ENCODE assay signal across 1 cellular context in the genomic region with DNA sequence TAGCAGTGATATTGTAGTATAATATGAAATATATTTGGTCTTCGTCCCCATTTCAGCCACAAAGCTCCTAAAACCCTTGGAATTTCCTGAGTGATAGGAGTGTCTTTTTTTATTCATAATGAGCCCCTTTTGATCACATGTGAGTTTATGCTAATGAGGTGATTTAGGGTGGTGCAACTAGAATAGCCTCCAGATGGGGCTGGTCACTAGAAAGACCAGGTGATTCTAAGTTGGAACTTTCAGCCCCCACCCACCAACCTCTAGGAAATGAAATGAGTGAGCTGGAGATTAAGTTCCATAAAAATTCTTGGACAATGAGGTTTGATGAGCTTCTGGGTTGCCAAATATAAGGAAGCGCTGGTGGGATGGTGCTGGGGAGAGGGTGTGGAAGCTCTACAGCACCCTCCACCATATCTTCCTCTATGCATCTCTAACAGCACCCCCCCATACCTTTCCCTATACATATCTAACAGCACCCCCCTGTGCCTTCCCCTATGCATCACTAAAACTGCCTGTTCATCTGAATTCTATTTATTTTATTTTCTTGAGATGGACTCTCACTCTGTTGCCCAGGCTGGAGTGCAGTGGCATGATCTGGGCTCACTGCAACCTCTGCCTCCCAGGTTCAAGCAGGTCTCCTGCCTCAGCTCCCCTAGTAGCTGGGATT.
TF ChIP-seq lines count a peak whose summit lies in the region.

No MANE protein-coding gene starts in this region.

TF ChIP-seq in K562, 482 proteins besides CTCF, POLR2A, EP300 and RAD21 (continued from another document):
- TF ChIP-seq, protein P1, sequence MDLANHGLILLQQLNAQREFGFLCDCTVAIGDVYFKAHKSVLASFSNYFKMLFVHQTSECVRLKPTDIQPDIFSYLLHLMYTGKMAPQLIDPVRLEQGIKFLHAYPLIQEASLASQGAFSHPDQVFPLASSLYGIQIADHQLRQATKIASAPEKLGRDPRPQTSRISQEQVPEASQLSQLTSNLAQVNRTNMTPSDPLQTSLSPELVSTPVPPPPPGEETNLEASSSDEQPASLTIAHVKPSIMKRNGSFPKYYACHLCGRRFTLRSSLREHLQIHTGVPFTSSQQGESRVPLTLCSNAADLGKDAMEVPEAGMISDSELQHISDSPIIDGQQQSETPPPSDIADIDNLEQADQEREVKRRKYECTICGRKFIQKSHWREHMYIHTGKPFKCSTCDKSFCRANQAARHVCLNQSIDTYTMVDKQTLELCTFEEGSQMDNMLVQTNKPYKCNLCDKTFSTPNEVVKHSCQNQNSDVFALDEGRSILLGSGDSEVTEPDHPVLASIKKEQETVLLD (IDR thresholded peaks at IDR 0.05), result no peak
- TF ChIP-seq CREB1 (IDR thresholded peaks at IDR 0.05) (no peak), CREB1 (CRISPR knock-in tag; IDR thresholded peaks at IDR 0.05) (0 out of 2 replicates have a peak, but pooled peaks have one; percentile 2), ZSCAN32 (CRISPR knock-in tag; IDR thresholded peaks at IDR 0.05) (no peak), CBX1 (IDR thresholded peaks at IDR 0.05; ENCODE audit: low read depth) (no peak), SMARCA5 (IDR thresholded peaks at IDR 0.05) (no peak), ZNF384 (IDR thresholded peaks at IDR 0.05; ENCODE audit: low read depth, low read length) (peak; percentile 81), LEF1 (IDR thresholded peaks at IDR 0.05) (no peak), RFX1 (IDR thresholded peaks at IDR 0.05) (no peak), KLF1 (tag; IDR thresholded peaks at IDR 0.05) (no peak), TBL1XR1 (IDR thresholded peaks at IDR 0.05; ENCODE audit: low read length in 2 of 2) (no peak), NEUROD1 (IDR thresholded peaks at IDR 0.05; ENCODE audit: borderline replicate concordance, low read depth, low read length, partially characterized antibody) (no peak), UBTF (IDR thresholded peaks at IDR 0.05; ENCODE audit: borderline replicate concordance in 1 of 2, low read depth in 2 of 2, low read length in 2 of 2) (no peak), GABPA (tag; conservative IDR thresholded peaks at IDR 0.05; ENCODE audit: low read depth) (no peak), ZNF133 (CRISPR knock-in tag; IDR thresholded peaks at IDR 0.05) (no peak), ZC3H8 (IDR thresholded peaks at IDR 0.05) (no peak), ARID2 (IDR thresholded peaks at IDR 0.05) (peak; percentile 68), SRSF1 (IDR thresholded peaks at IDR 0.05; ENCODE audit: low read depth, low read length) (no peak), EZH2 (IDR thresholded peaks at IDR 0.05; ENCODE audit: borderline replicate concordance, low read depth, low read length) (no peak), ZBTB1 (CRISPR knock-in tag; IDR thresholded peaks at IDR 0.05; ENCODE audit: borderline replicate concordance, low read depth) (no peak), ZNF75A (CRISPR knock-in tag; IDR thresholded peaks at IDR 0.05) (no peak), CTBP1 (IDR thresholded peaks at IDR 0.05; ENCODE audit: borderline replicate concordance) (peak; percentile 15; the same call in 1 of the 2 replicates), RNF2 (IDR thresholded peaks at IDR 0.05) (no peak), PPARD (CRISPR knock-in tag; IDR thresholded peaks at IDR 0.05) (no peak), CBX5 (IDR thresholded peaks at IDR 0.05; ENCODE audit: borderline replicate concordance, low read depth) (no peak), PHB2 (IDR thresholded peaks at IDR 0.05; ENCODE audit: low read depth) (no peak), MITF (IDR thresholded peaks at IDR 0.05) (no peak), CREBBP (IDR thresholded peaks at IDR 0.05; ENCODE audit: low read depth, low read length) (no peak), CSDE1 (IDR thresholded peaks at IDR 0.05) (no peak), U2AF1 (optimal IDR thresholded peaks at IDR 0.05; ENCODE audit: low read depth, low read length) (no peak), NBN (IDR thresholded peaks at IDR 0.05; ENCODE audit: low read depth) (0 out of 2 replicates have a peak, but pooled peaks have one; percentile 28), RFX7 (CRISPR knock-in tag; IDR thresholded peaks at IDR 0.05) (no peak), BHLHE40 (IDR thresholded peaks at IDR 0.05; ENCODE audit: low read length) (no peak), DIDO1 (tag; IDR thresholded peaks at IDR 0.05; ENCODE audit: low read depth) (no peak), MEF2D (tag; conservative IDR thresholded peaks at IDR 0.05; ENCODE audit: low read depth) (no peak), TAF7 (tag; IDR thresholded peaks at IDR 0.05) (no peak), E2F8 (IDR thresholded peaks at IDR 0.05; ENCODE audit: low read depth, partially characterized antibody) (no peak), SRSF3 (IDR thresholded peaks at IDR 0.05; ENCODE audit: insufficient read depth, low read length) (no peak), PREB (CRISPR knock-in tag; IDR thresholded peaks at IDR 0.05) (no peak), ELF1 (tag; IDR thresholded peaks at IDR 0.05) (no peak), ZNF77 (CRISPR knock-in tag; IDR thresholded peaks at IDR 0.05) (no peak), SIN3B (IDR thresholded peaks at IDR 0.05; ENCODE audit: low read depth) (no peak), ZNF668 (CRISPR knock-in tag; IDR thresholded peaks at IDR 0.05) (no peak), U2AF2 (optimal IDR thresholded peaks at IDR 0.05; ENCODE audit: low read depth, low read length) (no peak), STAT5A (IDR thresholded peaks at IDR 0.05; ENCODE audit: borderline replicate concordance, low read length) (no peak), JUNB (CRISPR knock-in tag; conservative IDR thresholded peaks at IDR 0.05) (no peak), LARP7 (IDR thresholded peaks at IDR 0.05) (no peak), NUFIP1 (IDR thresholded peaks at IDR 0.05; ENCODE audit: partially characterized antibody) (no peak)
- TF ChIP-seq, protein P2, sequence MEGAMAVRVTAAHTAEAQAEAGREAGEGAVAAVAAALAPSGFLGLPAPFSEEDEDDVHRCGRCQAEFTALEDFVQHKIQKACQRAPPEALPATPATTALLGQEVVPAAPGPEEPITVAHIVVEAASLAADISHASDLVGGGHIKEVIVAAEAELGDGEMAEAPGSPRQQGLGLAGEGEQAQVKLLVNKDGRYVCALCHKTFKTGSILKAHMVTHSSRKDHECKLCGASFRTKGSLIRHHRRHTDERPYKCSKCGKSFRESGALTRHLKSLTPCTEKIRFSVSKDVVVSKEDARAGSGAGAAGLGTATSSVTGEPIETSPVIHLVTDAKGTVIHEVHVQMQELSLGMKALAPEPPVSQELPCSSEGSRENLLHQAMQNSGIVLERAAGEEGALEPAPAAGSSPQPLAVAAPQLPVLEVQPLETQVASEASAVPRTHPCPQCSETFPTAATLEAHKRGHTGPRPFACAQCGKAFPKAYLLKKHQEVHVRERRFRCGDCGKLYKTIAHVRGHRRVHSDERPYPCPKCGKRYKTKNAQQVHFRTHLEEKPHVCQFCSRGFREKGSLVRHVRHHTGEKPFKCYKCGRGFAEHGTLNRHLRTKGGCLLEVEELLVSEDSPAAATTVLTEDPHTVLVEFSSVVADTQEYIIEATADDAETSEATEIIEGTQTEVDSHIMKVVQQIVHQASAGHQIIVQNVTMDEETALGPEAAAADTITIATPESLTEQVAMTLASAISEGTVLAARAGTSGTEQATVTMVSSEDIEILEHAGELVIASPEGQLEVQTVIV (CRISPR knock-in tag; IDR thresholded peaks at IDR 0.05; ENCODE audit: borderline replicate concordance), result no peak
- TF ChIP-seq, protein P3, sequence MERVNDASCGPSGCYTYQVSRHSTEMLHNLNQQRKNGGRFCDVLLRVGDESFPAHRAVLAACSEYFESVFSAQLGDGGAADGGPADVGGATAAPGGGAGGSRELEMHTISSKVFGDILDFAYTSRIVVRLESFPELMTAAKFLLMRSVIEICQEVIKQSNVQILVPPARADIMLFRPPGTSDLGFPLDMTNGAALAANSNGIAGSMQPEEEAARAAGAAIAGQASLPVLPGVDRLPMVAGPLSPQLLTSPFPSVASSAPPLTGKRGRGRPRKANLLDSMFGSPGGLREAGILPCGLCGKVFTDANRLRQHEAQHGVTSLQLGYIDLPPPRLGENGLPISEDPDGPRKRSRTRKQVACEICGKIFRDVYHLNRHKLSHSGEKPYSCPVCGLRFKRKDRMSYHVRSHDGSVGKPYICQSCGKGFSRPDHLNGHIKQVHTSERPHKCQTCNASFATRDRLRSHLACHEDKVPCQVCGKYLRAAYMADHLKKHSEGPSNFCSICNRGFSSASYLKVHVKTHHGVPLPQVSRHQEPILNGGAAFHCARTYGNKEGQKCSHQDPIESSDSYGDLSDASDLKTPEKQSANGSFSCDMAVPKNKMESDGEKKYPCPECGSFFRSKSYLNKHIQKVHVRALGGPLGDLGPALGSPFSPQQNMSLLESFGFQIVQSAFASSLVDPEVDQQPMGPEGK (CRISPR knock-in tag; IDR thresholded peaks at IDR 0.05; ENCODE audit: borderline replicate concordance), result no peak
- TF ChIP-seq, protein P4, sequence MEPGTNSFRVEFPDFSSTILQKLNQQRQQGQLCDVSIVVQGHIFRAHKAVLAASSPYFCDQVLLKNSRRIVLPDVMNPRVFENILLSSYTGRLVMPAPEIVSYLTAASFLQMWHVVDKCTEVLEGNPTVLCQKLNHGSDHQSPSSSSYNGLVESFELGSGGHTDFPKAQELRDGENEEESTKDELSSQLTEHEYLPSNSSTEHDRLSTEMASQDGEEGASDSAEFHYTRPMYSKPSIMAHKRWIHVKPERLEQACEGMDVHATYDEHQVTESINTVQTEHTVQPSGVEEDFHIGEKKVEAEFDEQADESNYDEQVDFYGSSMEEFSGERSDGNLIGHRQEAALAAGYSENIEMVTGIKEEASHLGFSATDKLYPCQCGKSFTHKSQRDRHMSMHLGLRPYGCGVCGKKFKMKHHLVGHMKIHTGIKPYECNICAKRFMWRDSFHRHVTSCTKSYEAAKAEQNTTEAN (CRISPR knock-in tag; IDR thresholded peaks at IDR 0.05), result no peak
